8 cellular contexts compared by ENCODE assay signal in the genomic region with DNA sequence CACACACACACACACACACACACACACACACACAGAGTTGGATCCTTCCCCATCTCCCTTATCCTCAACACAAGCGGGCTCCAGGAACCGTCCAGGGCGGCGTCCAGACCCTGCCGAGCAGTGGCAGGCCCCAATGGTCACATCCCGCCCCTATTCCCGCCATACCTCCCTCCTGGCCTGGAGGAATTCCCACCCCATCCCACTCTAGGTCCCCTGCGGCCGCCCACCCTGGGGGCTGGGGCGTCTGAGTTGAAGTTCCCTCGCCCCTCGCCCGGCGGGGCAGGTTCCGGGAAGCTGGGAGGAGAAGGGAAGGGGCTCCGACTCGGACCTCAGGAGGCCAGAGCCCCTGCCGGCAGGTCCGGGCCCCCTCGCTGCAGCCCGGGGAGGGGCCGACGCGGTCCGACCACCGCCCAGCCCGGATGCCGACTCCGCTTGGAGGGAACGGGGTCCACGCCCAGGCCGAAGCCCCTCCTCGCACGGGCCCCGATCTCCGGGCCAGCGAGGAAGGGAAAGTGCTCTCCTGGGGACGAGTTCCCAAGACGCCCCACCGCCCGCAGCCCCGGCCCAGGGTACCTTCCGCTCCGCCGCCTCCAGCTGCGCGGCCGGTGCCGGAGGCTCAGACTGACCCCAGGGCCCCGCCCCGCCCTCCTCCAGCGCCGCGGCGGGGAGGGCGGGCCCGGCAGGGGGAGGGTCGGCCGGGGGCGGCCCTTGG. TPM values are rescaled to one million over a fixed set of nuclear protein-coding genes. Genes with fewer than 3 reads are reported as not detected.
A peak's percentile ranks its signal among the peaks of the same experiment; 100 is the strongest.
DNase-seq lines count a peak whose midpoint lies in the region; ATAC-seq and TF ChIP-seq lines count a peak whose summit lies in the region.

A gene (minus strand): TSS at position 623 of the 712 bp plus-strand sequence. CDS start 3,328 bp downstream, outside the sequence.

- no peaks in the 10 kb centered on the region for H3K36me3 ChIP-seq in neural progenitor cell

- H3K27ac ChIP-seq in foreskin keratinocyte, result peak within 1 kb of the TSS; percentile 71
- H3K27ac ChIP-seq in neural progenitor cell, result no peak within 1 kb of the TSS

- peak within 1 kb of the TSS; percentile 43 for H3K9ac ChIP-seq in neural progenitor cell

- peaks cover 11% of the 10 kb centered on the region for H3K36me3 Mint-ChIP-seq in activated T-helper 17 cell treated with anti-CD3 and anti-CD28 coated beads, Interleukin-2, amount 50 U/mL, for 72 hours (ENCODE audit: low read depth)
- peaks cover 5% of the 10 kb centered on the region for H3K36me3 Mint-ChIP-seq in neural progenitor cell

- no peaks in the 10 kb centered on the region for H3K27me3 Mint-ChIP-seq in activated T-helper 17 cell treated with anti-CD3 and anti-CD28 coated beads, Interleukin-2, amount 50 U/mL, for 72 hours
- H3K27me3 Mint-ChIP-seq in neural progenitor cell (ENCODE audit: insufficient read depth, low read depth), result peaks cover 19% of the 10 kb centered on the region

- in situ Hi-C loops in ACHN (cut with HindIII; ENCODE audit: low pct_ligation_motif_present, low pct_unique_long_range_greater_than_20kb, low sequenced_read_pairs), result no loop called here

- peaks cover 21% of the 10 kb centered on the region for H4K20me1 ChIP-seq in neural progenitor cell (ENCODE audit: low read depth)

- H3K4me2 ChIP-seq in neural progenitor cell, result peak within 1 kb of the TSS; percentile 99

- H3K4me1 ChIP-seq in foreskin keratinocyte, result peaks cover 6% of the 10 kb centered on the region
- H3K4me1 ChIP-seq in neural progenitor cell, result peaks cover 32% of the 10 kb centered on the region

- H2AFZ ChIP-seq in neural progenitor cell (replicated peaks), result peak within 1 kb of the TSS; percentile 92

- no peaks in the 10 kb centered on the region for H3K9me3 Mint-ChIP-seq in activated T-helper 17 cell treated with anti-CD3 and anti-CD28 coated beads, Interleukin-2, amount 50 U/mL, for 72 hours
- H3K9me3 Mint-ChIP-seq in neural progenitor cell, result no peaks in the 10 kb centered on the region

- H3K9me3 ChIP-seq in neural progenitor cell (ENCODE audit: low read depth), result no peaks in the 10 kb centered on the region

- H3K4me3 Mint-ChIP-seq in activated T-helper 17 cell treated with anti-CD3 and anti-CD28 coated beads, Interleukin-2, amount 50 U/mL, for 72 hours, result peak within 1 kb of the TSS; percentile 79
- H3K4me3 Mint-ChIP-seq in neural progenitor cell, result peak within 1 kb of the TSS; percentile 83

- H3K27me3 ChIP-seq in foreskin keratinocyte (no peaks in the 10 kb centered on the region), neural progenitor cell (peaks cover 36% of the 10 kb centered on the region)

- no peaks in the 10 kb centered on the region for H3K79me2 ChIP-seq in neural progenitor cell (ENCODE audit: low read depth)

- TF ChIP-seq CTCF in GM12875 (IDR thresholded peaks at IDR 0.05; ENCODE audit: borderline replicate concordance, insufficient read depth, low read depth, low read length) (no peak), foreskin keratinocyte (conservative IDR thresholded peaks at IDR 0.05) (no peak), neural progenitor cell (IDR thresholded peaks at IDR 0.05) (no peak)

- ATAC-seq in HG02588 (IDR thresholded peaks at IDR 0.05; ENCODE audit: unreplicated experiment) (peak; percentile 72), foreskin keratinocyte (peak; percentile 45)
- ATAC-seq in activated T-helper 17 cell treated with anti-CD3 and anti-CD28 coated beads, Interleukin-2, amount 50 U/mL, for 72 hours (replicated peaks), result peak; percentile 56

- peaks cover 33% of the 10 kb centered on the region for H3K4me1 Mint-ChIP-seq in activated T-helper 17 cell treated with anti-CD3 and anti-CD28 coated beads, Interleukin-2, amount 50 U/mL, for 72 hours
- H3K4me1 Mint-ChIP-seq in neural progenitor cell, result peaks cover 57% of the 10 kb centered on the region

- DNase-seq in ACHN (peak; percentile 70), NCI-H146 (lab: John Stamatoyannopoulos, UW) (peak; percentile 80), foreskin keratinocyte (no peak), neural progenitor cell (ENCODE audit: low spot score) (peak; percentile 86), NCI-H1436 treated with DMSO at 0.1 percent for 48 hours (lab: John Stamatoyannopoulos, UW) (no peak)

- H3K4me3 ChIP-seq in GM12875 (ENCODE audit: low read depth, low read length), result peak within 1 kb of the TSS; percentile 84
- peak within 1 kb of the TSS; percentile 99 for H3K4me3 ChIP-seq in neural progenitor cell

- peaks cover 14% of the 10 kb centered on the region for H3F3A ChIP-seq in neural progenitor cell (ENCODE audit: low read depth)

- peak within 1 kb of the TSS; percentile 48 for H3K27ac Mint-ChIP-seq in activated T-helper 17 cell treated with anti-CD3 and anti-CD28 coated beads, Interleukin-2, amount 50 U/mL, for 72 hours
- H3K27ac Mint-ChIP-seq in neural progenitor cell, result peak within 1 kb of the TSS; percentile 68

RNA-seq across cellular contexts. Expression of the gene that starts here (rescaled TPM):
- total RNA-seq in activated T-helper 17 cell treated with anti-CD3 and anti-CD28 coated beads, Interleukin-2, amount 50 U/mL, for 72 hours, result 10 to 100 TPM; 39.5 to 59.4 TPM
- total RNA-seq in foreskin keratinocyte (523 and 542 TPM in 2 replicates), neural progenitor cell (ENCODE audit: low replicate concordance) (36.3 and 41.8 TPM in 2 replicates)
- polyA plus RNA-seq in foreskin keratinocyte, result 728 and 811 TPM in 2 replicates

Comparison
In these comparisons a context has a peak if more than half of its experiments do, and no peak if none do; other contexts are left out.
1. DNase-seq: peak in ACHN (single experiment), NCI-H146 (single experiment) and neural progenitor cell (single experiment); none in foreskin keratinocyte (0 of 2) and NCI-H1436 treated with DMSO at 0.1 percent for 48 hours (single experiment).
2. Peak in every context shown above with its lines, with median percentiles within 50 percentile points of each other: ATAC-seq.